8 cellular contexts compared by ENCODE assay signal in the genomic region with DNA sequence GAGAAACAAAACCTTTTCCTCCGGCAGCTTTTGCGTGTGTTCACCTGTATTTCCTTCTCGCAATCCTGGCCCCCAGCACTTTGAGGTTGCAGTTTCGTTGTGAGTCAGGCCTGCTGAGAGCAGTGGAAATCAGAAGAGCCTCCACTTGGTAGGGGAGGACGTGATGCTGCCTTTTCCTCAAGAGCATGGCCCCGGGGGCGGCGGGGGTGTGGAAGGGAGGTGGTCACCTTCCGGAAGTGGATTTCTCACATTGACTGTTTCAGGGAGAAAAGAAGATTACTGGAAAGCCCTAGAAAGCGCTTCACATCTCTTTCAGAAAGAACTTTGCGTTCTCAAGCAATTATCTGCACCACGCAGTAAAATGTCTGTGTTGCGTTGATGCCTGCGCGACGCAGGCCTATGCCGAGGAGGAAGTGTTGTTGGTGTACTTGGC. TPM values are rescaled to one million over a fixed set of nuclear protein-coding genes. Genes with fewer than 3 reads are reported as not detected.
DNase-seq lines count a peak whose midpoint lies in the region; ATAC-seq and TF ChIP-seq lines count a peak whose summit lies in the region.

No MANE protein-coding gene starts in this region.

- H2AFZ ChIP-seq in MM.1S (ENCODE audit: low read length) = peak overlapping the region; percentile 43

- H4K20me1 ChIP-seq in MM.1S (ENCODE audit: insufficient read depth, low read length) = no peaks in the 10 kb centered on the region

- H3K4me1 ChIP-seq in MM.1S (ENCODE audit: low read length) = peaks cover 36% of the 10 kb centered on the region

- no peaks in the 10 kb centered on the region for H3K27me3 ChIP-seq in MM.1S (replicated peaks; ENCODE audit: insufficient read depth, low read length)

- no peaks in the 10 kb centered on the region for H3K9me3 ChIP-seq in MM.1S (replicated peaks; ENCODE audit: insufficient read depth, low read length)

- 0 out of 2 replicates have a peak overlapping the region, but pooled peaks have one; percentile 2 for H3K4me3 ChIP-seq in MM.1S (ENCODE audit: low read length)

- H3K4me3 Mint-ChIP-seq in activated naive CD4-positive, alpha-beta T cell treated with anti-CD3 and anti-CD28 coated beads, Interleukin-2, amount 50 U/mL, for 24 hours = peak overlapping the region; percentile 70
- peak overlapping the region; percentile 67 for H3K4me3 Mint-ChIP-seq in stimulated activated effector memory CD8-positive, alpha-beta T cell treated with anti-CD3 and anti-CD28 coated beads, Interleukin-12 subunit alpha, Interleukin-12 subunit beta, amount 100 ng/mL, for 72 hours
- no peak overlapping the region for H3K4me3 Mint-ChIP-seq in glutamatergic neuron (ENCODE audit: unreplicated experiment)

- H3K9me3 Mint-ChIP-seq in activated naive CD4-positive, alpha-beta T cell treated with anti-CD3 and anti-CD28 coated beads, Interleukin-2, amount 50 U/mL, for 24 hours = no peaks in the 10 kb centered on the region
- no peaks in the 10 kb centered on the region for H3K9me3 Mint-ChIP-seq in stimulated activated effector memory CD8-positive, alpha-beta T cell treated with anti-CD3 and anti-CD28 coated beads, Interleukin-12 subunit alpha, Interleukin-12 subunit beta, amount 100 ng/mL, for 72 hours
- peaks cover 2% of the 10 kb centered on the region for H3K9me3 Mint-ChIP-seq in glutamatergic neuron (ENCODE audit: unreplicated experiment)

- no peaks in the 10 kb centered on the region for H3K27me3 Mint-ChIP-seq in activated naive CD4-positive, alpha-beta T cell treated with anti-CD3 and anti-CD28 coated beads, Interleukin-2, amount 50 U/mL, for 24 hours
- H3K27me3 Mint-ChIP-seq in glutamatergic neuron (ENCODE audit: unreplicated experiment) = peaks cover 3% of the 10 kb centered on the region

- H3K27ac Mint-ChIP-seq in activated naive CD4-positive, alpha-beta T cell treated with anti-CD3 and anti-CD28 coated beads, Interleukin-2, amount 50 U/mL, for 24 hours = peak overlapping the region; percentile 89
- H3K27ac Mint-ChIP-seq in stimulated activated effector memory CD8-positive, alpha-beta T cell treated with anti-CD3 and anti-CD28 coated beads, Interleukin-12 subunit alpha, Interleukin-12 subunit beta, amount 100 ng/mL, for 72 hours = peak overlapping the region; percentile 85
- H3K27ac Mint-ChIP-seq in glutamatergic neuron (ENCODE audit: unreplicated experiment) = no peak overlapping the region

- peaks cover 16% of the 10 kb centered on the region for H3F3A ChIP-seq in MM.1S (ENCODE audit: insufficient read depth, low read length)

- no peaks in the 10 kb centered on the region for H3K79me2 ChIP-seq in MM.1S (ENCODE audit: low read length)

- no peaks in the 10 kb centered on the region for H3K36me3 Mint-ChIP-seq in activated naive CD4-positive, alpha-beta T cell treated with anti-CD3 and anti-CD28 coated beads, Interleukin-2, amount 50 U/mL, for 24 hours
- peaks cover 22% of the 10 kb centered on the region for H3K36me3 Mint-ChIP-seq in stimulated activated effector memory CD8-positive, alpha-beta T cell treated with anti-CD3 and anti-CD28 coated beads, Interleukin-12 subunit alpha, Interleukin-12 subunit beta, amount 100 ng/mL, for 72 hours
- no peaks in the 10 kb centered on the region for H3K36me3 Mint-ChIP-seq in glutamatergic neuron (ENCODE audit: unreplicated experiment)

- no peaks in the 10 kb centered on the region for H3K9me2 ChIP-seq in MM.1S (replicated peaks; ENCODE audit: insufficient read depth, low read length)

- TF ChIP-seq CTCF in MM.1S (IDR thresholded peaks at IDR 0.05; ENCODE audit: low read length) = no peak
- no peak for TF ChIP-seq CTCF in glutamatergic neuron (IDR thresholded peaks at IDR 0.05; ENCODE audit: partially characterized antibody, unreplicated experiment)

- H3K4me1 Mint-ChIP-seq in activated naive CD4-positive, alpha-beta T cell treated with anti-CD3 and anti-CD28 coated beads, Interleukin-2, amount 50 U/mL, for 24 hours = peaks cover 65% of the 10 kb centered on the region
- peaks cover 68% of the 10 kb centered on the region for H3K4me1 Mint-ChIP-seq in stimulated activated effector memory CD8-positive, alpha-beta T cell treated with anti-CD3 and anti-CD28 coated beads, Interleukin-12 subunit alpha, Interleukin-12 subunit beta, amount 100 ng/mL, for 72 hours
- peaks cover 12% of the 10 kb centered on the region for H3K4me1 Mint-ChIP-seq in glutamatergic neuron (ENCODE audit: low read depth, unreplicated experiment)

- H3K4me2 ChIP-seq in MM.1S (ENCODE audit: low read depth, low read length) = peak overlapping the region; percentile 64

- H3K36me3 ChIP-seq in MM.1S (replicated peaks; ENCODE audit: insufficient read depth, low read length) = no peaks in the 10 kb centered on the region

- peak; percentile 97 for DNase-seq in MM.1S
- DNase-seq in stimulated activated effector memory CD8-positive, alpha-beta T cell treated with anti-CD3 and anti-CD28 coated beads, Interleukin-12 subunit alpha, Interleukin-12 subunit beta, amount 100 ng/mL, for 72 hours (ENCODE audit: low spot score in 2 of 2) = peak; percentile 55 to 90
- DNase-seq in SIG-M5 (lab: John Stamatoyannopoulos, UW) = no peak
- DNase-seq in NCI-H526 treated with DMSO at 0.1 percent for 48 hours (lab: John Stamatoyannopoulos, UW) = no peak
- DNase-seq in glutamatergic neuron = no peak
- DNase-seq in SHP77 (lab: John Stamatoyannopoulos, UW) = no peak

- peak overlapping the region; percentile 57 for H3K9ac ChIP-seq in MM.1S (ENCODE audit: low read length)

- peak overlapping the region; percentile 88 for H3K27ac ChIP-seq in MM.1S (ENCODE audit: low read length)

- peak; percentile 68 for ATAC-seq in GM21528 (IDR thresholded peaks at IDR 0.05; ENCODE audit: low FRiP score, unreplicated experiment)
- ATAC-seq in stimulated activated effector memory CD8-positive, alpha-beta T cell treated with anti-CD3 and anti-CD28 coated beads, Interleukin-12 subunit alpha, Interleukin-12 subunit beta, amount 100 ng/mL, for 72 hours = peak; percentile 83

RNA-seq across cellular contexts. Expression of a gene that starts 12.2 kb away (rescaled TPM):
- total RNA-seq in glutamatergic neuron (ENCODE audit: unreplicated experiment) = not detected

RNA-seq across cellular contexts. Expression of a gene that starts 13.9 kb away (rescaled TPM):
- total RNA-seq in glutamatergic neuron (ENCODE audit: unreplicated experiment) = not detected

Comparison
In these comparisons a context has a peak if more than half of its experiments do, and no peak if none do; other contexts are left out.
1. DNase-seq: peak in MM.1S (single experiment) and stimulated activated effector memory CD8-positive, alpha-beta T cell treated with anti-CD3 and anti-CD28 coated beads, Interleukin-12 subunit alpha, Interleukin-12 subunit beta, amount 100 ng/mL, for 72 hours (2 of 2); none in SIG-M5 (single experiment), NCI-H526 treated with DMSO at 0.1 percent for 48 hours (single experiment), glutamatergic neuron (single experiment) and SHP77 (0 of 2).